Comparison of ENCODE assay signal across 9 cellular contexts in the genomic region with DNA sequence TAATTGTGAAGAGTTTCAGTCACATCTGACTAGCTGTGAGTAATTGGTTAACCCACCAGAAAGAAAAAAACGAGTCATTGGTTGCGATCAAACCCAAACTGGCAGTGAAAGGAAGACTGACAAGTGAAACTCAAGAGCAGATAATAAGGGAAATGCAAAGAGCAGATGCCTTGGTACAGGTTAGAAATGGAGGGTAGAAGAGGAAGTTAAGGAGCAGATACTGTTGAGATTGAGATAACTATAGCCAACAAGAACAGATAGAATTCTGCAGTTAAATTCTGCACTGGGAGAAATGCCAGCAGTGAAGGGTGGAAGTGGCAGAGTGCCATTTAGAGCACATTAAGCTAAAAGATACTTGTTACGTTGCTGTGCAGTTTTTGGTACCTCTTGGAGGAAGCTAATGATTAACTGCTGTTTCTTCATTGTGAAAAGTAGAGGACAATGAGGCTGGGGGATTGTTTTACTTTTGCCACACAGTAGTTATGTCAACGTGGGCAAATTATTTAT.
DNase-seq lines count a peak whose midpoint lies in the region; ATAC-seq, FAIRE-seq and TF ChIP-seq lines count a peak whose summit lies in the region.
"Had no signal": no experiment of that assay in that cellular context is flagged by ENCODE, and none has a peak within 500 bp of the region (broad histone marks: within the 10 kb centered on the region; RNA-seq: fewer than 3 reads in every experiment).

No MANE protein-coding gene starts in this region.

- H4K8ac ChIP-seq in trophoblast cell (ENCODE audit: low read depth, low read length), result no peak overlapping the region

- ATAC-seq in GM19455 (IDR thresholded peaks at IDR 0.05; ENCODE audit: unreplicated experiment) (peak; percentile 81), HG03378 (IDR thresholded peaks at IDR 0.05; ENCODE audit: unreplicated experiment) (peak; percentile 92)

- no peak overlapping the region for H3K14ac ChIP-seq in trophoblast cell (ENCODE audit: low read length)

- WGBS in thyroid gland, 2 donors, result 18 to 23% methylated on average over 4 of the region's 4 CpGs
- WGBS in trophoblast cell (ENCODE audit: extremely low coverage, insufficient coverage, insufficient read length), result no CpG with 5 or more reads among the region's 4 CpGs

- TF ChIP-seq POLR2A in thyroid gland (IDR thresholded peaks at IDR 0.05), result no peak

- H3K4me2 ChIP-seq in trophoblast cell (ENCODE audit: low read length), result no peak overlapping the region

- H3K9ac ChIP-seq in trophoblast cell (ENCODE audit: low read length), result no peak overlapping the region

- H2BK12ac ChIP-seq in trophoblast cell (ENCODE audit: low read length), result no peak overlapping the region

- peaks cover 0 to 8% of the 10 kb centered on the region in 2 donors for H3K4me1 ChIP-seq in thyroid gland
- no peaks in the 10 kb centered on the region for H3K4me1 ChIP-seq in trophoblast cell (ENCODE audit: control insufficient read depth in 1 of 2, insufficient read depth in 2 of 2, low read length in 2 of 2)
- H3K4me1 ChIP-seq: SJCRH30 had no signal

- H2AK5ac ChIP-seq in trophoblast cell (ENCODE audit: low read length), result no peak overlapping the region

- H3K4me3 ChIP-seq in GM06990 (replicated peaks; ENCODE audit: low read depth, low read length), result no peak overlapping the region
- H3K4me3 ChIP-seq in thyroid gland (replicated peaks in 1 of 3), result no peak overlapping the region
- no peak overlapping the region for H3K4me3 ChIP-seq in coronary artery
- H3K4me3 ChIP-seq in trophoblast cell (ENCODE audit: low read depth, low read length), result no peak overlapping the region
- H3K4me3 ChIP-seq: SJCRH30 had no signal

- no peaks in the 10 kb centered on the region for H3K79me1 ChIP-seq in trophoblast cell (ENCODE audit: low read length)

- H2AFZ ChIP-seq in trophoblast cell (ENCODE audit: insufficient read depth, low read length, poor library complexity), result no peak overlapping the region

- no peak overlapping the region for H3K23ac ChIP-seq in trophoblast cell (ENCODE audit: low read length)

- H4K12ac ChIP-seq in trophoblast cell (ENCODE audit: low read depth, low read length), result no peak overlapping the region

- peak; percentile 91 for FAIRE-seq in RCC 7860 (lab: Jason Lieb, UNC)

- no peak overlapping the region for H3K4ac ChIP-seq in trophoblast cell (ENCODE audit: low read depth, low read length)

- H3K27ac ChIP-seq in thyroid gland (no peak overlapping the region), coronary artery (no peak overlapping the region), trophoblast cell (ENCODE audit: low read depth, low read length) (no peak overlapping the region)
- H3K27ac ChIP-seq: SJCRH30 had no signal

- no peak overlapping the region for H2BK5ac ChIP-seq in trophoblast cell (ENCODE audit: low read depth, low read length, poor library complexity)

- peak; percentile 27 for DNase-seq in GM06990 (ENCODE audit: extremely low read depth, insufficient read length)
- DNase-seq in RCC 7860 (ENCODE audit: low spot score), result peak; percentile 41
- peak; percentile 40 for DNase-seq in fibroblast of the conjunctiva (ENCODE audit: low read depth)
- peak; percentile 71 to 76 for DNase-seq in thyroid gland
- DNase-seq in coronary artery (ENCODE audit: low spot score), result no peak
- DNase-seq in trophoblast cell, result no peak

- no peak overlapping the region for H4K91ac ChIP-seq in trophoblast cell (ENCODE audit: low read depth, low read length)

- intact Hi-C loops in thyroid gland (cut with DNase I), result no loop called here

- TF ChIP-seq CTCF in GM06990 (IDR thresholded peaks at IDR 0.05; ENCODE audit: insufficient read depth, low read length, poor library complexity, severe bottlenecking) (no peak), thyroid gland (IDR thresholded peaks at IDR 0.05) (no peak), coronary artery (IDR thresholded peaks at IDR 0.05) (no peak)

- H3K27me3 ChIP-seq in GM06990 (replicated peaks; ENCODE audit: control insufficient read depth, insufficient read depth, low read length) (no peaks in the 10 kb centered on the region), thyroid gland (no peaks in the 10 kb centered on the region), trophoblast cell (ENCODE audit: insufficient read depth, low read length) (no peaks in the 10 kb centered on the region)
- H3K27me3 ChIP-seq: SJCRH30 had no signal

- H3K79me2 ChIP-seq in trophoblast cell (ENCODE audit: control insufficient read depth, insufficient read depth, low read length, poor library complexity), result no peaks in the 10 kb centered on the region

- H3K9me3 ChIP-seq in thyroid gland (no peaks in the 10 kb centered on the region), trophoblast cell (ENCODE audit: insufficient read depth, low read depth, low read length) (no peaks in the 10 kb centered on the region)
- H3K9me3 ChIP-seq: SJCRH30 had no signal

- no peak overlapping the region for H3K18ac ChIP-seq in trophoblast cell (ENCODE audit: low read length)

- H3K36me3 ChIP-seq in GM06990 (ENCODE audit: control insufficient read depth, insufficient read depth, low read length), result no peaks in the 10 kb centered on the region
- no peaks in the 10 kb centered on the region for H3K36me3 ChIP-seq in thyroid gland
- H3K36me3 ChIP-seq in trophoblast cell (ENCODE audit: control insufficient read depth in 1 of 2, insufficient read depth in 2 of 2, low read length in 2 of 2), result peaks cover 2 to 7% of the 10 kb centered on the region in 2 experiments

- H2BK120ac ChIP-seq in trophoblast cell (ENCODE audit: insufficient read depth, low read length, poor library complexity), result no peak overlapping the region

Comparison
In these comparisons a context has a peak if more than half of its experiments do, and no peak if none do; other contexts are left out.
1. DNase-seq: peak in GM06990 (single experiment), RCC 7860 (single experiment), fibroblast of the conjunctiva (single experiment) and thyroid gland (2 of 2); none in coronary artery (single experiment) and trophoblast cell (0 of 2).